1 cellular context compared by ENCODE assay signal in the genomic region with DNA sequence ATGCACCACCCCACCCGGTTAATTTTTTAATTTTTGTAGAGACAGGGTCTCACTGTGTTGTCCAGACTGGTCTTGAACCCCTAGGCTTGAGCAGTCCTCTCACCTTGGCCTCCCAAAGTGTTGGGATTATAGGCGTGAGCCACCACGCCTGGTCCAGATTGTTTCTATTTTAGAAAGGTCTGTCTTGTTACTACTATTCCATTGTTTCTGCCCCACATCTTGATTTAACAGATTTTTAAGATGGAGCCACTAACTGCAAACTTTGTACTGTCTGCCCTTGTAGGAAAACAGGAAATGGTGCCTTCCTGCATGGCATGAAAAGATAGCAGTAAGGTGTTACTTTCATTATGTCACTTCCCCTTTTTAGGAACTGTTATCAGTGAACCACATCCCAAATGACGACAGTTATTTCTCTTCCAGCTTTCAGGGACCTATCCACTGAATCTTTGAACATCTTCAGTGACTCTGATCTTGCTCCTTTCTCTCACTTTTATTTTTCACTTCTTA.
TF ChIP-seq lines count a peak whose summit lies in the region.

No MANE protein-coding gene starts in this region.

TF ChIP-seq in WTC11, 78 proteins besides CTCF, POLR2A, EP300 and RAD21 (continued from another document):
- TF ChIP-seq, protein P1, sequence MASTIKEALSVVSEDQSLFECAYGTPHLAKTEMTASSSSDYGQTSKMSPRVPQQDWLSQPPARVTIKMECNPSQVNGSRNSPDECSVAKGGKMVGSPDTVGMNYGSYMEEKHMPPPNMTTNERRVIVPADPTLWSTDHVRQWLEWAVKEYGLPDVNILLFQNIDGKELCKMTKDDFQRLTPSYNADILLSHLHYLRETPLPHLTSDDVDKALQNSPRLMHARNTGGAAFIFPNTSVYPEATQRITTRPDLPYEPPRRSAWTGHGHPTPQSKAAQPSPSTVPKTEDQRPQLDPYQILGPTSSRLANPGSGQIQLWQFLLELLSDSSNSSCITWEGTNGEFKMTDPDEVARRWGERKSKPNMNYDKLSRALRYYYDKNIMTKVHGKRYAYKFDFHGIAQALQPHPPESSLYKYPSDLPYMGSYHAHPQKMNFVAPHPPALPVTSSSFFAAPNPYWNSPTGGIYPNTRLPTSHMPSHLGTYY (CRISPR knock-in tag; IDR thresholded peaks at IDR 0.05) = no peak
- TF ChIP-seq ZNF232 (CRISPR knock-in tag; IDR thresholded peaks at IDR 0.05) (no peak), ZBTB21 (CRISPR knock-in tag; IDR thresholded peaks at IDR 0.05; ENCODE audit: borderline replicate concordance) (no peak), NFATC4 (CRISPR knock-in tag; IDR thresholded peaks at IDR 0.05) (no peak)
- TF ChIP-seq, protein P2, sequence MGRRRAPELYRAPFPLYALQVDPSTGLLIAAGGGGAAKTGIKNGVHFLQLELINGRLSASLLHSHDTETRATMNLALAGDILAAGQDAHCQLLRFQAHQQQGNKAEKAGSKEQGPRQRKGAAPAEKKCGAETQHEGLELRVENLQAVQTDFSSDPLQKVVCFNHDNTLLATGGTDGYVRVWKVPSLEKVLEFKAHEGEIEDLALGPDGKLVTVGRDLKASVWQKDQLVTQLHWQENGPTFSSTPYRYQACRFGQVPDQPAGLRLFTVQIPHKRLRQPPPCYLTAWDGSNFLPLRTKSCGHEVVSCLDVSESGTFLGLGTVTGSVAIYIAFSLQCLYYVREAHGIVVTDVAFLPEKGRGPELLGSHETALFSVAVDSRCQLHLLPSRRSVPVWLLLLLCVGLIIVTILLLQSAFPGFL (CRISPR knock-in tag; IDR thresholded peaks at IDR 0.05; ENCODE audit: borderline replicate concordance) = no peak
- TF ChIP-seq, protein P3, sequence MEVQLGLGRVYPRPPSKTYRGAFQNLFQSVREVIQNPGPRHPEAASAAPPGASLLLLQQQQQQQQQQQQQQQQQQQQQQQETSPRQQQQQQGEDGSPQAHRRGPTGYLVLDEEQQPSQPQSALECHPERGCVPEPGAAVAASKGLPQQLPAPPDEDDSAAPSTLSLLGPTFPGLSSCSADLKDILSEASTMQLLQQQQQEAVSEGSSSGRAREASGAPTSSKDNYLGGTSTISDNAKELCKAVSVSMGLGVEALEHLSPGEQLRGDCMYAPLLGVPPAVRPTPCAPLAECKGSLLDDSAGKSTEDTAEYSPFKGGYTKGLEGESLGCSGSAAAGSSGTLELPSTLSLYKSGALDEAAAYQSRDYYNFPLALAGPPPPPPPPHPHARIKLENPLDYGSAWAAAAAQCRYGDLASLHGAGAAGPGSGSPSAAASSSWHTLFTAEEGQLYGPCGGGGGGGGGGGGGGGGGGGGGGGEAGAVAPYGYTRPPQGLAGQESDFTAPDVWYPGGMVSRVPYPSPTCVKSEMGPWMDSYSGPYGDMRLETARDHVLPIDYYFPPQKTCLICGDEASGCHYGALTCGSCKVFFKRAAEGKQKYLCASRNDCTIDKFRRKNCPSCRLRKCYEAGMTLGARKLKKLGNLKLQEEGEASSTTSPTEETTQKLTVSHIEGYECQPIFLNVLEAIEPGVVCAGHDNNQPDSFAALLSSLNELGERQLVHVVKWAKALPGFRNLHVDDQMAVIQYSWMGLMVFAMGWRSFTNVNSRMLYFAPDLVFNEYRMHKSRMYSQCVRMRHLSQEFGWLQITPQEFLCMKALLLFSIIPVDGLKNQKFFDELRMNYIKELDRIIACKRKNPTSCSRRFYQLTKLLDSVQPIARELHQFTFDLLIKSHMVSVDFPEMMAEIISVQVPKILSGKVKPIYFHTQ (CRISPR knock-in tag; IDR thresholded peaks at IDR 0.05) = no peak
- TF ChIP-seq, protein P4, sequence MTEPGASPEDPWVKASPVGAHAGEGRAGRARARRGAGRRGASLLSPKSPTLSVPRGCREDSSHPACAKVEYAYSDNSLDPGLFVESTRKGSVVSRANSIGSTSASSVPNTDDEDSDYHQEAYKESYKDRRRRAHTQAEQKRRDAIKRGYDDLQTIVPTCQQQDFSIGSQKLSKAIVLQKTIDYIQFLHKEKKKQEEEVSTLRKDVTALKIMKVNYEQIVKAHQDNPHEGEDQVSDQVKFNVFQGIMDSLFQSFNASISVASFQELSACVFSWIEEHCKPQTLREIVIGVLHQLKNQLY (CRISPR knock-in tag; IDR thresholded peaks at IDR 0.05) = no peak
